In genomic region chr2:188833799-188834198, GRCh38 we compare ENCODE assay signal across 38 cellular contexts.
"Had no signal": no experiment of that assay in that cellular context is flagged by ENCODE, and none has a peak within 500 bp of the region (broad histone marks: within the 10 kb centered on the region; RNA-seq: fewer than 3 reads in every experiment).

No MANE protein-coding gene starts in this region.

- H3K4me3 Mint-ChIP-seq: activated B cell treated with CpG ODN at 0.5 μM for 24 hours; activated CD4-positive, alpha-beta memory T cell treated with anti-CD3 and anti-CD28 coated beads for 36 hours; activated CD4-positive, alpha-beta T cell treated with anti-CD3 and anti-CD28 coated beads, Interleukin-2, amount 10 ng/mL, durations not matched to agents 24 days and 14 days; activated CD8-positive, alpha-beta T cell treated with anti-CD3 and anti-CD28 coated beads for 36 hours; activated naive CD4-positive, alpha-beta T cell treated with anti-CD3 and anti-CD28 coated beads for 36 hours; activated naive CD8-positive, alpha-beta T cell treated with anti-CD3 and anti-CD28 coated beads for 36 hours; activated T-cell treated with anti-CD3 and anti-CD28 coated beads, Interleukin-2, amount 50 U/mL, for 4 hours; activated T-cell treated with anti-CD3 and anti-CD28 coated beads, Interleukin-2, amount 50 U/mL, for 72 hours; activated T-helper 1 cell treated with anti-CD3 and anti-CD28 coated beads, Interleukin-12 subunit alpha, Interleukin-12 subunit beta, Interleukin-2, Interleukin-4 antibody, amounts not matched to agents 30 ng/mL and 10 ng/mL and 1 ng/mL, durations not matched to agents 14 hours and 24 hours and 36 hours; activated T-helper 17 cell treated with anti-CD3 and anti-CD28 coated beads, Interleukin-2, amount 50 U/mL, for 72 hours; central memory CD8-positive, alpha-beta T cell; T-helper 1 cell treated with Interleukin-12 subunit alpha and Interleukin-12 subunit beta and Interleukin-4 antibody, amounts not matched to agents 30 μg/mL and 1 μg/mL, for 36 hours; T-helper 2 cell treated with Interferon-gamma antibody and Interleukin-4, amounts not matched to agents 5 μg/mL and 100 μg/mL, for 36 hours had no signal

- H3K4me1 Mint-ChIP-seq: activated B cell treated with CpG ODN at 0.5 μM for 24 hours; activated CD4-positive, alpha-beta T cell treated with anti-CD3 and anti-CD28 coated beads, Interleukin-2, amount 10 ng/mL, durations not matched to agents 24 days and 14 days; activated naive CD8-positive, alpha-beta T cell treated with anti-CD3 and anti-CD28 coated beads for 36 hours; activated T-helper 17 cell treated with anti-CD3 and anti-CD28 coated beads, Interleukin-2, amount 50 U/mL, for 72 hours; central memory CD8-positive, alpha-beta T cell had no signal

- H3K36me3 ChIP-seq: adrenal gland, brain microvascular endothelial cell, breast epithelium had no signal

- H3K27me3 Mint-ChIP-seq: activated B cell treated with CpG ODN at 0.5 μM for 24 hours; activated CD4-positive, alpha-beta memory T cell treated with anti-CD3 and anti-CD28 coated beads for 36 hours; activated CD4-positive, alpha-beta T cell treated with anti-CD3 and anti-CD28 coated beads, Interleukin-2, amount 10 ng/mL, durations not matched to agents 24 days and 14 days; activated CD8-positive, alpha-beta T cell treated with anti-CD3 and anti-CD28 coated beads for 36 hours; activated naive CD8-positive, alpha-beta T cell treated with anti-CD3 and anti-CD28 coated beads for 36 hours; activated T-helper 17 cell treated with anti-CD3 and anti-CD28 coated beads, Interleukin-2, amount 50 U/mL, for 72 hours; central memory CD8-positive, alpha-beta T cell had no signal

- ATAC-seq: activated CD8-positive, alpha-beta T cell treated with anti-CD3 and anti-CD28 coated beads for 36 hours; activated naive CD4-positive, alpha-beta T cell treated with anti-CD3 and anti-CD28 coated beads, Interleukin-2, amount 50 U/mL, for 72 hours; activated T-cell treated with anti-CD3 and anti-CD28 coated beads, Interleukin-2, amount 50 U/mL, for 4 hours; activated T-cell treated with anti-CD3 and anti-CD28 coated beads, Interleukin-2, amount 50 U/mL, for 72 hours; activated T-helper 17 cell treated with anti-CD3 and anti-CD28 coated beads, Interleukin-2, amount 50 U/mL, for 72 hours; body of pancreas had no signal

- H3K27ac ChIP-seq: adrenal gland, body of pancreas, brain microvascular endothelial cell, breast epithelium, VCaP had no signal

- H3K27me3 ChIP-seq: adrenal gland, body of pancreas, brain microvascular endothelial cell, breast epithelium had no signal

- H3K36me3 Mint-ChIP-seq: activated CD4-positive, alpha-beta memory T cell treated with anti-CD3 and anti-CD28 coated beads for 36 hours; activated naive CD8-positive, alpha-beta T cell treated with anti-CD3 and anti-CD28 coated beads for 36 hours had no signal

- DNase-seq: activated B cell treated with CpG ODN at 0.5 μM for 24 hours; activated CD4-positive, alpha-beta memory T cell treated with anti-CD3 and anti-CD28 coated beads for 36 hours; activated CD4-positive, alpha-beta T cell treated with anti-CD3 and anti-CD28 coated beads for 4 hours; activated CD4-positive, alpha-beta T cell treated with anti-CD3 and anti-CD28 coated beads, Interleukin-2, amount 10 ng/mL, durations not matched to agents 24 days and 14 days; activated CD4-positive, alpha-beta T cell treated with anti-CD3 and anti-CD28 coated beads, Interleukin-2, amount 50 U/mL, for 1 hour; activated CD4-positive, alpha-beta T cell treated with anti-CD3 and anti-CD28 coated beads, Interleukin-2, amount 50 U/mL, for 4 hours; activated CD4-positive, CD25-positive, alpha-beta regulatory T cell treated with anti-CD3 and anti-CD28 coated beads, Interleukin-2, amount 50 U/mL, for 72 hours; activated CD8-positive, alpha-beta memory T cell treated with anti-CD3 and anti-CD28 coated beads, Interleukin-2, amount 50 U/mL, for 4 hours; activated CD8-positive, alpha-beta T cell treated with anti-CD3 and anti-CD28 coated beads for 36 hours; activated effector memory CD4-positive, alpha-beta T cell treated with anti-CD3 and anti-CD28 coated beads, Interleukin-2, amount 50 U/mL, for 16 hours; activated gamma-delta T cell treated with Interleukin-2 at 50 U/mL for 16 hours; activated naive CD4-positive, alpha-beta T cell; activated naive CD4-positive, alpha-beta T cell treated with anti-CD3 and anti-CD28 coated beads for 36 hours; activated naive CD4-positive, alpha-beta T cell treated with anti-CD3 and anti-CD28 coated beads, Interleukin-2, amount 50 U/mL, for 16 hours; activated naive CD8-positive, alpha-beta T cell treated with anti-CD3 and anti-CD28 coated beads for 36 hours; activated T-cell treated with anti-CD3 and anti-CD28 coated beads for 4 hours; activated T-cell treated with anti-CD3 and anti-CD28 coated beads, Interleukin-2, amount 50 U/mL, for 1 hour; activated T-cell treated with anti-CD3 and anti-CD28 coated beads, Interleukin-2, amount 50 U/mL, for 4 hours; activated T-cell treated with anti-CD3 and anti-CD28 coated beads, Interleukin-2, amount 50 U/mL, for 72 hours; adrenal gland; amniotic stem cell; aorta; body of pancreas; brain microvascular endothelial cell; cerebellar nuclear complex; T-helper 2 cell; T-helper 9 cell had no signal

- H3K4me3 ChIP-seq: adrenal gland, body of pancreas, breast epithelium had no signal

- H3K4me1 ChIP-seq: adrenal gland, body of pancreas, breast epithelium had no signal

- H3K27ac Mint-ChIP-seq: activated B cell treated with CpG ODN at 0.5 μM for 24 hours; activated CD4-positive, alpha-beta memory T cell treated with anti-CD3 and anti-CD28 coated beads for 36 hours; activated CD4-positive, alpha-beta T cell treated with anti-CD3 and anti-CD28 coated beads, Interleukin-2, amount 10 ng/mL, durations not matched to agents 24 days and 14 days; activated CD8-positive, alpha-beta T cell treated with anti-CD3 and anti-CD28 coated beads for 36 hours; activated naive CD4-positive, alpha-beta T cell treated with anti-CD3 and anti-CD28 coated beads for 36 hours; activated naive CD4-positive, alpha-beta T cell treated with anti-CD3 and anti-CD28 coated beads, Interleukin-2, amount 50 U/mL, for 72 hours; activated naive CD8-positive, alpha-beta T cell treated with anti-CD3 and anti-CD28 coated beads for 36 hours; activated T-cell treated with anti-CD3 and anti-CD28 coated beads, Interleukin-2, amount 50 U/mL, for 72 hours; activated T-helper 1 cell treated with anti-CD3 and anti-CD28 coated beads, Interleukin-12 subunit alpha, Interleukin-12 subunit beta, Interleukin-2, Interleukin-4 antibody, amounts not matched to agents 30 ng/mL and 10 ng/mL and 1 ng/mL, durations not matched to agents 14 hours and 24 hours and 36 hours; activated T-helper 17 cell treated with anti-CD3 and anti-CD28 coated beads, Interleukin-2, amount 50 U/mL, for 72 hours; T-helper 1 cell treated with Interleukin-12 subunit alpha and Interleukin-12 subunit beta and Interleukin-4 antibody, amounts not matched to agents 30 μg/mL and 1 μg/mL, for 36 hours; T-helper 2 cell treated with Interferon-gamma antibody and Interleukin-4, amounts not matched to agents 5 μg/mL and 100 μg/mL, for 36 hours had no signal

- H3K9me3 ChIP-seq: adrenal gland had no signal

- FAIRE-seq: astrocyte, colon, TTC549 had no signal
